In the genomic region with DNA sequence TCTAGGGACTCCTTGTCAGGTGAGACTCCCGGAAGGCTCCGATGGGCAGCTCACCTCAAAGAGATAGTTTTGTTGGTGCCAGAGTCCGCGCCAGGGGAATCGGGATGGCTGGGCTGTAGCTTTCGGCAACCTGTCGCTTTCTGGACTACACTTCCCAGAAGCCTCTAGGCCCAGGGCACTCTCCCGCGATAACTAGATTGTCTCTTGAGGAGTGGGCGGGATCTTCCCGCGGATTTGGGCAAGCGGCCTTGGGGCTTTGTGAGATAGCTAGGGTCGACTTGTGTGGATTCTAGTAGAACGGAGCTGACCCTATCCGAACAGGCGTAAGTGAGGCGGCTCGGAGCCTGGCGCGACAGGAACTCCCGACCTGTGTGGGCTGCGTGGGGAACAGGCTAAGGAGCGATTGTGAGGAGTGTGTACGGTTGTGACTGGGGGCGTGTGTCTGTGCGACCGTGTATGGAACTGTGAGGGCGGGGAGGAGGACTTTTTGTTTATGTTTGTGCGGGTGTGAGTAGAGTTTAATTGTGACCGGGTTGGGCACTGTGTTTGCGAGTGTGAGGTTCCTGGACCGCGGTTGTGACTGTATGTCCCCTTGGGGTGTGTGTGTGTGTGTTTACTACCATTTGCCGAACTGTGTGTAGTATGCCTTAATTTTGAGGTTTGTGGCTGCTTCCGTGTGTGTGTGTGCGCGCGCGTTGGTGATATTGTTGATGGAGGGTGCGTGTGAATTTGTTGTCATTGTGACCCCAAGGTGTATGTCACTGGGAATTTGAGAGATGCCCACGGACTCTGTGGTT, we compare ENCODE assay signal across 8 cellular contexts. TPM values are rescaled to one million over a fixed set of nuclear protein-coding genes. Genes with fewer than 3 reads are reported as not detected.
DNase-seq lines count a peak whose midpoint lies in the region; ATAC-seq and TF ChIP-seq lines count a peak whose summit lies in the region.

TSS of gene ZNF345 (plus strand) at position 231 of the 797 bp plus-strand sequence. CDS start 25,955 bp downstream, outside the sequence.

- H3K27me3 ChIP-seq in uterus, result no peaks in the 10 kb centered on the region

- TF ChIP-seq POLR2A in GM15510 (IDR thresholded peaks at IDR 0.05; ENCODE audit: borderline replicate concordance, extremely low read depth, insufficient read length), result peak; percentile 60
- peak; percentile 12 to 40 for TF ChIP-seq POLR2A in uterus (IDR thresholded peaks at IDR 0.05)

- H3K27ac ChIP-seq in uterus, result peak within 1 kb of the TSS; percentile 87 to 94

- in situ Hi-C loops in astrocyte of the cerebellum (cut with HindIII; ENCODE audit: low sequenced_read_pairs), result no loop called here

- no peaks in the 10 kb centered on the region for H3K9me3 ChIP-seq in uterus

- peaks cover 0 to 4% of the 10 kb centered on the region in 2 donors for H3K4me1 ChIP-seq in uterus

- TF ChIP-seq CTCF in astrocyte of the cerebellum (IDR thresholded peaks at IDR 0.05; ENCODE audit: low read depth, low read length, missing control alignments) (no peak), uterus (IDR thresholded peaks at IDR 0.05) (no peak)

- H3K36me3 ChIP-seq in uterus, result no peaks in the 10 kb centered on the region

- peak within 1 kb of the TSS; percentile 99 for H3K4me3 ChIP-seq in astrocyte of the cerebellum (ENCODE audit: low read depth, low read length)
- H3K4me3 ChIP-seq in uterus, result peak within 1 kb of the TSS; percentile 71 to 85

- peak; percentile 81 for ATAC-seq in HG02870 (IDR thresholded peaks at IDR 0.05; ENCODE audit: unreplicated experiment)

- intact Hi-C loops in uterus (cut with DNase I; ENCODE audit: low total_unique reads), result no loop called here

- DNase-seq in NCI-H187 (lab: John Stamatoyannopoulos, UW) (peak; percentile 90 to 94), T-helper 22 cell (ENCODE audit: low read depth) (peak; percentile 77), astrocyte of the cerebellum (ENCODE audit: low read depth) (peak; percentile 90), hepatic stellate cell (ENCODE audit: low spot score) (peak; percentile 88), putamen (ENCODE audit: low spot score) (peak; percentile 95), uterus (peak; percentile 90 to 93)

RNA-seq across cellular contexts. Expression of gene ZNF345, which starts in this region (rescaled TPM):
- 10 to 100 TPM in 2 of 4 donors, 1 to 10 TPM in 2; 5.9 to 25.6 (median 12.8) TPM for total RNA-seq in uterus

Comparison
In these comparisons a context has a peak if more than half of its experiments do, and no peak if none do; other contexts are left out.
1. Peak in every context shown above with its lines: DNase-seq, ATAC-seq, H3K4me3 ChIP-seq and H3K27ac ChIP-seq.